In genomic region chr20:2663887-2664719, GRCh38 we compare ENCODE assay signal across 1 cellular context.
TF ChIP-seq lines count a peak whose summit lies in the region.

IDH3B (minus strand) TSS chr20:2664216; CDS start chr20:2664188, 28 bp downstream.

TF ChIP-seq in HepG2, 621 proteins besides CTCF, POLR2A, EP300 and RAD21 (continued from another document and continues in another):
- TF ChIP-seq, protein P1, sequence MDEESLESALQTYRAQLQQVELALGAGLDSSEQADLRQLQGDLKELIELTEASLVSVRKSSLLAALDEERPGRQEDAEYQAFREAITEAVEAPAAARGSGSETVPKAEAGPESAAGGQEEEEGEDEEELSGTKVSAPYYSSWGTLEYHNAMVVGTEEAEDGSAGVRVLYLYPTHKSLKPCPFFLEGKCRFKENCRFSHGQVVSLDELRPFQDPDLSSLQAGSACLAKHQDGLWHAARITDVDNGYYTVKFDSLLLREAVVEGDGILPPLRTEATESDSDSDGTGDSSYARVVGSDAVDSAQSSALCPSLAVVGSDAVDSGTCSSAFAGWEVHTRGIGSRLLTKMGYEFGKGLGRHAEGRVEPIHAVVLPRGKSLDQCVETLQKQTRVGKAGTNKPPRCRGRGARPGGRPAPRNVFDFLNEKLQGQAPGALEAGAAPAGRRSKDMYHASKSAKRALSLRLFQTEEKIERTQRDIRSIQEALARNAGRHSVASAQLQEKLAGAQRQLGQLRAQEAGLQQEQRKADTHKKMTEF (CRISPR knock-in tag; IDR thresholded peaks at IDR 0.05): peak; percentile 99
- no peak for TF ChIP-seq ZNF572 (CRISPR knock-in tag; IDR thresholded peaks at IDR 0.05)
- TF ChIP-seq, protein P2, sequence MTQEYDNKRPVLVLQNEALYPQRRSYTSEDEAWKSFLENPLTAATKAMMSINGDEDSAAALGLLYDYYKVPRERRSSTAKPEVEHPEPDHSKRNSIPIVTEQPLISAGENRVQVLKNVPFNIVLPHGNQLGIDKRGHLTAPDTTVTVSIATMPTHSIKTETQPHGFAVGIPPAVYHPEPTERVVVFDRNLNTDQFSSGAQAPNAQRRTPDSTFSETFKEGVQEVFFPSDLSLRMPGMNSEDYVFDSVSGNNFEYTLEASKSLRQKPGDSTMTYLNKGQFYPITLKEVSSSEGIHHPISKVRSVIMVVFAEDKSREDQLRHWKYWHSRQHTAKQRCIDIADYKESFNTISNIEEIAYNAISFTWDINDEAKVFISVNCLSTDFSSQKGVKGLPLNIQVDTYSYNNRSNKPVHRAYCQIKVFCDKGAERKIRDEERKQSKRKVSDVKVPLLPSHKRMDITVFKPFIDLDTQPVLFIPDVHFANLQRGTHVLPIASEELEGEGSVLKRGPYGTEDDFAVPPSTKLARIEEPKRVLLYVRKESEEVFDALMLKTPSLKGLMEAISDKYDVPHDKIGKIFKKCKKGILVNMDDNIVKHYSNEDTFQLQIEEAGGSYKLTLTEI (CRISPR knock-in tag; conservative IDR thresholded peaks at IDR 0.05): no peak
- 0 out of 2 replicates have a peak, but pooled peaks have one; percentile 24 for TF ChIP-seq FLYWCH1 (CRISPR knock-in tag; IDR thresholded peaks at IDR 0.05)
- TF ChIP-seq, protein P3, sequence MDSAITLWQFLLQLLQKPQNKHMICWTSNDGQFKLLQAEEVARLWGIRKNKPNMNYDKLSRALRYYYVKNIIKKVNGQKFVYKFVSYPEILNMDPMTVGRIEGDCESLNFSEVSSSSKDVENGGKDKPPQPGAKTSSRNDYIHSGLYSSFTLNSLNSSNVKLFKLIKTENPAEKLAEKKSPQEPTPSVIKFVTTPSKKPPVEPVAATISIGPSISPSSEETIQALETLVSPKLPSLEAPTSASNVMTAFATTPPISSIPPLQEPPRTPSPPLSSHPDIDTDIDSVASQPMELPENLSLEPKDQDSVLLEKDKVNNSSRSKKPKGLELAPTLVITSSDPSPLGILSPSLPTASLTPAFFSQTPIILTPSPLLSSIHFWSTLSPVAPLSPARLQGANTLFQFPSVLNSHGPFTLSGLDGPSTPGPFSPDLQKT (CRISPR knock-in tag; IDR thresholded peaks at IDR 0.05; ENCODE audit: borderline replicate concordance): no peak
- peak; percentile 87 for TF ChIP-seq YEATS4 (CRISPR knock-in tag; IDR thresholded peaks at IDR 0.05; ENCODE audit: borderline replicate concordance)
- TF ChIP-seq NR2F1 (CRISPR knock-in tag; IDR thresholded peaks at IDR 0.05): no peak
- no peak; the same call in none of the 2 replicates for TF ChIP-seq CC2D1A (CRISPR knock-in tag; IDR thresholded peaks at IDR 0.05)
- TF ChIP-seq, protein P4, sequence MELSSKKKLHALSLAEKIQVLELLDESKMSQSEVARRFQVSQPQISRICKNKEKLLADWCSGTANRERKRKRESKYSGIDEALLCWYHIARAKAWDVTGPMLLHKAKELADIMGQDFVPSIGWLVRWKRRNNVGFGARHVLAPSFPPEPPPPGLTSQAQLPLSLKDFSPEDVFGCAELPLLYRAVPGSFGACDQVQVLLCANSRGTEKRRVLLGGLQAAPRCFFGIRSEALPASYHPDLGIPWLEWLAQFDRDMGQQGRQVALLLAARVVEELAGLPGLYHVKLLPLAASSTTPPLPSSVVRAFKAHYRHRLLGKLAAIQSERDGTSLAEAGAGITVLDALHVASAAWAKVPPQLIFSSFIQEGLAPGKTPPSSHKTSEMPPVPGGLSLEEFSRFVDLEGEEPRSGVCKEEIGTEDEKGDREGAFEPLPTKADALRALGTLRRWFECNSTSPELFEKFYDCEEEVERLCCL (CRISPR knock-in tag; IDR thresholded peaks at IDR 0.05; ENCODE audit: borderline replicate concordance): peak; percentile 85
- TF ChIP-seq MTA3 (CRISPR knock-in tag; IDR thresholded peaks at IDR 0.05): no peak
- TF ChIP-seq TRAFD1 (CRISPR knock-in tag; IDR thresholded peaks at IDR 0.05; ENCODE audit: borderline replicate concordance): peak; percentile 93; the same call in 1 of the 2 replicates
- TF ChIP-seq CREB1 (IDR thresholded peaks at IDR 0.05): peak; percentile 98
- TF ChIP-seq CREB1 (CRISPR knock-in tag; IDR thresholded peaks at IDR 0.05): peak; percentile 100
- peak; percentile 52; the same call in 1 of the 2 replicates for TF ChIP-seq ZNF780A (CRISPR knock-in tag; IDR thresholded peaks at IDR 0.05)
- peak; percentile 99 for TF ChIP-seq ATF1 (CRISPR knock-in tag; IDR thresholded peaks at IDR 0.05)
- TF ChIP-seq MBD4 (IDR thresholded peaks at IDR 0.05; ENCODE audit: borderline replicate concordance, low read length): no peak
- peak; percentile 76; the same call in 1 of the 2 replicates for TF ChIP-seq TMF1 (CRISPR knock-in tag; IDR thresholded peaks at IDR 0.05; ENCODE audit: low read depth)
- peak; percentile 91; the same call in 1 of the 2 replicates for TF ChIP-seq EHMT2 (IDR thresholded peaks at IDR 0.05; ENCODE audit: borderline replicate concordance, low read depth, low read length)
- TF ChIP-seq ARHGAP35 (CRISPR knock-in tag; IDR thresholded peaks at IDR 0.05; ENCODE audit: borderline replicate concordance): no peak; the same call in none of the 2 replicates
- TF ChIP-seq DNMT3B (CRISPR knock-in tag; conservative IDR thresholded peaks at IDR 0.05): peak; percentile 98
- TF ChIP-seq NPAS2 (CRISPR knock-in tag; IDR thresholded peaks at IDR 0.05; ENCODE audit: borderline replicate concordance): no peak
- TF ChIP-seq, protein P5, sequence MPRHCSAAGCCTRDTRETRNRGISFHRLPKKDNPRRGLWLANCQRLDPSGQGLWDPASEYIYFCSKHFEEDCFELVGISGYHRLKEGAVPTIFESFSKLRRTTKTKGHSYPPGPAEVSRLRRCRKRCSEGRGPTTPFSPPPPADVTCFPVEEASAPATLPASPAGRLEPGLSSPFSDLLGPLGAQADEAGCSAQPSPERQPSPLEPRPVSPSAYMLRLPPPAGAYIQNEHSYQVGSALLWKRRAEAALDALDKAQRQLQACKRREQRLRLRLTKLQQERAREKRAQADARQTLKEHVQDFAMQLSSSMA (CRISPR knock-in tag; IDR thresholded peaks at IDR 0.05): peak; percentile 80
- no peak for TF ChIP-seq NFKBIZ (CRISPR knock-in tag; IDR thresholded peaks at IDR 0.05)
- TF ChIP-seq POGZ (CRISPR knock-in tag; IDR thresholded peaks at IDR 0.05): peak; percentile 98
- TF ChIP-seq ZNF510 (CRISPR knock-in tag; IDR thresholded peaks at IDR 0.05; ENCODE audit: low read depth): peak; percentile 60; the same call in 1 of the 2 replicates
- TF ChIP-seq, protein P6, sequence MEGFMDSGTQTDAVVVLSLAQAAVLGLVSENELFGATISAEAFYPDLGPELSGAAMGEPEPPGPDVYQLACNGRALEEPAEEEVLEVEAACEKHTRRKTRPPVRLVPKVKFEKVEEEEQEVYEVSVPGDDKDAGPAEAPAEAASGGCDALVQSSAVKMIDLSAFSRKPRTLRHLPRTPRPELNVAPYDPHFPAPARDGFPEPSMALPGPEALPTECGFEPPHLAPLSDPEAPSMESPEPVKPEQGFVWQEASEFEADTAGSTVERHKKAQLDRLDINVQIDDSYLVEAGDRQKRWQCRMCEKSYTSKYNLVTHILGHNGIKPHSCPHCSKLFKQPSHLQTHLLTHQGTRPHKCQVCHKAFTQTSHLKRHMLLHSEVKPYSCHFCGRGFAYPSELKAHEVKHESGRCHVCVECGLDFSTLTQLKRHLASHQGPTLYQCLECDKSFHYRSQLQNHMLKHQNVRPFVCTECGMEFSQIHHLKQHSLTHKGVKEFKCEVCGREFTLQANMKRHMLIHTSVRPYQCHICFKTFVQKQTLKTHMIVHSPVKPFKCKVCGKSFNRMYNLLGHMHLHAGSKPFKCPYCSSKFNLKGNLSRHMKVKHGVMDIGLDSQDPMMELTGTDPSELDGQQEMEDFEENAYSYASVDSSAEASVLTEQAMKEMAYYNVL (CRISPR knock-in tag; IDR thresholded peaks at IDR 0.05; ENCODE audit: borderline replicate concordance): peak; percentile 82; the same call in 1 of the 2 replicates
- 0 out of 2 replicates have a peak, but pooled peaks have one; percentile 41 for TF ChIP-seq ZNF296 (CRISPR knock-in tag; conservative IDR thresholded peaks at IDR 0.05)
- TF ChIP-seq, protein P7, sequence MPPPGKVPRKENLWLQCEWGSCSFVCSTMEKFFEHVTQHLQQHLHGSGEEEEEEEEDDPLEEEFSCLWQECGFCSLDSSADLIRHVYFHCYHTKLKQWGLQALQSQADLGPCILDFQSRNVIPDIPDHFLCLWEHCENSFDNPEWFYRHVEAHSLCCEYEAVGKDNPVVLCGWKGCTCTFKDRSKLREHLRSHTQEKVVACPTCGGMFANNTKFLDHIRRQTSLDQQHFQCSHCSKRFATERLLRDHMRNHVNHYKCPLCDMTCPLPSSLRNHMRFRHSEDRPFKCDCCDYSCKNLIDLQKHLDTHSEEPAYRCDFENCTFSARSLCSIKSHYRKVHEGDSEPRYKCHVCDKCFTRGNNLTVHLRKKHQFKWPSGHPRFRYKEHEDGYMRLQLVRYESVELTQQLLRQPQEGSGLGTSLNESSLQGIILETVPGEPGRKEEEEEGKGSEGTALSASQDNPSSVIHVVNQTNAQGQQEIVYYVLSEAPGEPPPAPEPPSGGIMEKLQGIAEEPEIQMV (CRISPR knock-in tag; IDR thresholded peaks at IDR 0.05; ENCODE audit: low read depth): peak; percentile 91
- no peak; the same call in 1 of the 2 replicates for TF ChIP-seq FUBP1 (CRISPR knock-in tag; IDR thresholded peaks at IDR 0.05; ENCODE audit: borderline replicate concordance)
- peak; percentile 90 for TF ChIP-seq DRAP1 (CRISPR knock-in tag; IDR thresholded peaks at IDR 0.05)
- TF ChIP-seq NFYB (CRISPR knock-in tag; IDR thresholded peaks at IDR 0.05): peak; percentile 60; the same call in 1 of the 2 replicates
- TF ChIP-seq RBFOX2 (IDR thresholded peaks at IDR 0.05; ENCODE audit: low read depth, low read length): peak; percentile 94
- TF ChIP-seq NFKB2 (CRISPR knock-in tag; IDR thresholded peaks at IDR 0.05; ENCODE audit: borderline replicate concordance): peak; percentile 84; the same call in 1 of the 2 replicates
- TF ChIP-seq ZNF282 (IDR thresholded peaks at IDR 0.05; ENCODE audit: partially characterized antibody): no peak
- TF ChIP-seq, protein P8, sequence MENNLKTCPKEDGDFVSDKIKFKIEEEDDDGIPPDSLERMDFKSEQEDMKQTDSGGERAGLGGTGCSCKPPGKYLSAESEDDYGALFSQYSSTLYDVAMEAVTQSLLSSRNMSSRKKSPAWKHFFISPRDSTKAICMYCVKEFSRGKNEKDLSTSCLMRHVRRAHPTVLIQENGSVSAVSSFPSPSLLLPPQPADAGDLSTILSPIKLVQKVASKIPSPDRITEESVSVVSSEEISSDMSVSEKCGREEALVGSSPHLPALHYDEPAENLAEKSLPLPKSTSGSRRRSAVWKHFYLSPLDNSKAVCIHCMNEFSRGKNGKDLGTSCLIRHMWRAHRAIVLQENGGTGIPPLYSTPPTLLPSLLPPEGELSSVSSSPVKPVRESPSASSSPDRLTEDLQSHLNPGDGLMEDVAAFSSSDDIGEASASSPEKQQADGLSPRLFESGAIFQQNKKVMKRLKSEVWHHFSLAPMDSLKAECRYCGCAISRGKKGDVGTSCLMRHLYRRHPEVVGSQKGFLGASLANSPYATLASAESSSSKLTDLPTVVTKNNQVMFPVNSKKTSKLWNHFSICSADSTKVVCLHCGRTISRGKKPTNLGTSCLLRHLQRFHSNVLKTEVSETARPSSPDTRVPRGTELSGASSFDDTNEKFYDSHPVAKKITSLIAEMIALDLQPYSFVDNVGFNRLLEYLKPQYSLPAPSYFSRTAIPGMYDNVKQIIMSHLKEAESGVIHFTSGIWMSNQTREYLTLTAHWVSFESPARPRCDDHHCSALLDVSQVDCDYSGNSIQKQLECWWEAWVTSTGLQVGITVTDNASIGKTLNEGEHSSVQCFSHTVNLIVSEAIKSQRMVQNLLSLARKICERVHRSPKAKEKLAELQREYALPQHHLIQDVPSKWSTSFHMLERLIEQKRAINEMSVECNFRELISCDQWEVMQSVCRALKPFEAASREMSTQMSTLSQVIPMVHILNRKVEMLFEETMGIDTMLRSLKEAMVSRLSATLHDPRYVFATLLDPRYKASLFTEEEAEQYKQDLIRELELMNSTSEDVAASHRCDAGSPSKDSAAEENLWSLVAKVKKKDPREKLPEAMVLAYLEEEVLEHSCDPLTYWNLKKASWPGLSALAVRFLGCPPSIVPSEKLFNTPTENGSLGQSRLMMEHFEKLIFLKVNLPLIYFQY (CRISPR knock-in tag; IDR thresholded peaks at IDR 0.05; ENCODE audit: borderline replicate concordance): 0 out of 2 replicates have a peak, but pooled peaks have one; percentile 26
- TF ChIP-seq LCORL (IDR thresholded peaks at IDR 0.05): peak; percentile 96
- peak; percentile 40; the same call in 1 of the 2 replicates for TF ChIP-seq LCORL (CRISPR knock-in tag; IDR thresholded peaks at IDR 0.05)
- TF ChIP-seq ZNF781 (CRISPR knock-in tag; IDR thresholded peaks at IDR 0.05; ENCODE audit: borderline replicate concordance, not compliant biosample characterization): peak; percentile 91
